In genomic region chr1:50308883-50309282, GRCh38 we compare ENCODE assay signal across 8 cellular contexts.
DNase-seq lines count a peak whose midpoint lies in the region; ATAC-seq, FAIRE-seq and TF ChIP-seq lines count a peak whose summit lies in the region.

No MANE protein-coding gene starts in this region.

- H3K4me1 Mint-ChIP-seq in stimulated activated effector memory CD8-positive, alpha-beta T cell treated with anti-CD3 and anti-CD28 coated beads, Interleukin-12 subunit alpha, Interleukin-12 subunit beta, amount 100 ng/mL, for 72 hours = no peaks in the 10 kb centered on the region
- H3K4me1 Mint-ChIP-seq in CD4-positive, alpha-beta memory T cell = no peaks in the 10 kb centered on the region
- no peaks in the 10 kb centered on the region for H3K4me1 Mint-ChIP-seq in effector memory CD8-positive, alpha-beta T cell (ENCODE audit: low read depth in 2 of 2)

- 10% methylated on average over 7 of the region's 7 CpGs for WGBS in GM12878 (ENCODE audit: insufficient coverage, insufficient replicate concordance, low lambda C conversion rate, missing lambda C conversion rate)

- H3K36me3 Mint-ChIP-seq in stimulated activated effector memory CD8-positive, alpha-beta T cell treated with anti-CD3 and anti-CD28 coated beads, Interleukin-12 subunit alpha, Interleukin-12 subunit beta, amount 100 ng/mL, for 72 hours = no peaks in the 10 kb centered on the region
- no peaks in the 10 kb centered on the region for H3K36me3 Mint-ChIP-seq in CD4-positive, alpha-beta memory T cell
- H3K36me3 Mint-ChIP-seq in effector memory CD8-positive, alpha-beta T cell (ENCODE audit: insufficient read depth) = no peaks in the 10 kb centered on the region

- no peak overlapping the region for H3K9ac ChIP-seq in GM12878 (ENCODE audit: control insufficient read depth, insufficient read depth, low read length)

- CTCF ChIA-PET in GM12878 (lab: Yijun Ruan, JAX) = no interaction called here
- CTCF ChIA-PET in CD4-positive, alpha-beta memory T cell (lab: Charles Lee; ENCODE audit: partially characterized antibody) = no interaction called here

- H3K27me3 Mint-ChIP-seq in CD4-positive, alpha-beta memory T cell = peaks cover 3 to 9% of the 10 kb centered on the region in 2 donors
- peaks cover 19 to 39% of the 10 kb centered on the region in 2 donors for H3K27me3 Mint-ChIP-seq in effector memory CD8-positive, alpha-beta T cell

- no peaks in the 10 kb centered on the region for H3K9me3 ChIP-seq in GM12878 (replicated peaks; ENCODE audit: control insufficient read depth, insufficient read depth, low read length)
- H3K9me3 ChIP-seq in CD4-positive, alpha-beta memory T cell (ENCODE audit: control insufficient read depth in 1 of 2, low read length in 2 of 2) = no peaks in the 10 kb centered on the region

- H3K36me3 ChIP-seq in GM12878 (ENCODE audit: control insufficient read depth in 2 of 2, insufficient read depth in 2 of 2, low read length in 1 of 2) = no peaks in the 10 kb centered on the region
- H3K36me3 ChIP-seq in CD4-positive, alpha-beta memory T cell (ENCODE audit: insufficient read depth, low read length) = no peaks in the 10 kb centered on the region

- no peaks in the 10 kb centered on the region for H4K20me1 ChIP-seq in GM12878 (ENCODE audit: control insufficient read depth, insufficient read depth)

- H3K9me3 Mint-ChIP-seq in stimulated activated effector memory CD8-positive, alpha-beta T cell treated with anti-CD3 and anti-CD28 coated beads, Interleukin-12 subunit alpha, Interleukin-12 subunit beta, amount 100 ng/mL, for 72 hours = no peaks in the 10 kb centered on the region
- H3K9me3 Mint-ChIP-seq in CD4-positive, alpha-beta memory T cell = peaks cover 0 to 3% (median 0%) of the 10 kb centered on the region in 8 donors
- peaks cover 0 to 2% of the 10 kb centered on the region in 2 donors for H3K9me3 Mint-ChIP-seq in effector memory CD8-positive, alpha-beta T cell

- H3K4me1 ChIP-seq in GM12878 (ENCODE audit: control insufficient read depth, insufficient read depth, low read length) = no peaks in the 10 kb centered on the region
- no peaks in the 10 kb centered on the region for H3K4me1 ChIP-seq in CD4-positive, alpha-beta memory T cell (ENCODE audit: insufficient read depth, low read length)

- ATAC-seq in GM12878 = peak; percentile 74
- ATAC-seq in stimulated activated effector memory CD8-positive, alpha-beta T cell treated with anti-CD3 and anti-CD28 coated beads, Interleukin-12 subunit alpha, Interleukin-12 subunit beta, amount 100 ng/mL, for 72 hours = no peak
- ATAC-seq in GM21515 (IDR thresholded peaks at IDR 0.05; ENCODE audit: unreplicated experiment) = no peak
- no peak for ATAC-seq in effector memory CD8-positive, alpha-beta T cell (replicated peaks)

- H3K27ac ChIP-seq in GM12878 (ENCODE audit: control insufficient read depth, insufficient read depth) = no peak overlapping the region
- no peak overlapping the region for H3K27ac ChIP-seq in CD4-positive, alpha-beta memory T cell (ENCODE audit: low read depth, low read length)

- no peak overlapping the region for H3K4me3 Mint-ChIP-seq in stimulated activated effector memory CD8-positive, alpha-beta T cell treated with anti-CD3 and anti-CD28 coated beads, Interleukin-12 subunit alpha, Interleukin-12 subunit beta, amount 100 ng/mL, for 72 hours
- no peak overlapping the region for H3K4me3 Mint-ChIP-seq in CD4-positive, alpha-beta memory T cell
- no peak overlapping the region for H3K4me3 Mint-ChIP-seq in effector memory CD8-positive, alpha-beta T cell

- BruUV-seq in GM12878 (replicated peaks; lab: Mats Ljungman, UMichigan) = no TSS peak

- in situ Hi-C loops in GM12878 (cut with MboI) = no loop called here

- TF ChIP-seq CTCF in GM10266 (IDR thresholded peaks at IDR 0.05; ENCODE audit: control insufficient read depth, insufficient read depth, low read depth, missing control alignments) (no peak), LNCaP clone FGC (IDR thresholded peaks at IDR 0.05; ENCODE audit: control insufficient read depth, extremely low read depth, insufficient read depth) (no peak), GM12878 (IDR thresholded peaks at IDR 0.05 in 2 of 3, conservative IDR thresholded peaks at IDR 0.05 in 1 of 3; ENCODE audit: control insufficient read depth in 2 of 3, extremely low read depth in 1 of 3, insufficient read depth in 1 of 3, low read depth in 3 of 3, low read length in 3 of 3) (no peak)

- no peak overlapping the region for H3K4me2 ChIP-seq in GM12878 (ENCODE audit: control insufficient read depth, insufficient read depth)

- POLR2A ChIA-PET in GM12878 (lab: Charles Lee) = no interaction called here
- POLR2A ChIA-PET in CD4-positive, alpha-beta memory T cell (lab: Charles Lee; ENCODE audit: partially characterized antibody) = no interaction called here

- no peak overlapping the region for H2AFZ ChIP-seq in GM12878 (ENCODE audit: control insufficient read depth, low read depth, low read length)

- FAIRE-seq in GM12878 (lab: Jason Lieb, UNC) = no peak

- TF ChIP-seq RAD21 in GM12878 (IDR thresholded peaks at IDR 0.05; ENCODE audit: insufficient read depth, low read depth, low read length) = no peak

- intact Hi-C loops in GM12878 (cut with micrococcal nuclease; ENCODE audit: unreplicated experiment) = no loop called here
- intact Hi-C loops in CD4-positive, alpha-beta memory T cell (cut with micrococcal nuclease) = no loop called here

- H3K79me2 ChIP-seq in GM12878 (ENCODE audit: control insufficient read depth, insufficient read depth, low read length) = no peaks in the 10 kb centered on the region

- no peak for TF ChIP-seq POLR2A in GM12878 (IDR thresholded peaks at IDR 0.05; ENCODE audit: low read depth, low read length)

- H3K4me3 ChIP-seq in LNCaP clone FGC (ENCODE audit: low read depth, low read length) = no peak overlapping the region
- no peak overlapping the region for H3K4me3 ChIP-seq in GM12878
- H3K4me3 ChIP-seq in CD4-positive, alpha-beta memory T cell (ENCODE audit: low read length in 2 of 2) = no peak overlapping the region

- H3K27ac Mint-ChIP-seq in stimulated activated effector memory CD8-positive, alpha-beta T cell treated with anti-CD3 and anti-CD28 coated beads, Interleukin-12 subunit alpha, Interleukin-12 subunit beta, amount 100 ng/mL, for 72 hours = no peak overlapping the region
- no peak overlapping the region for H3K27ac Mint-ChIP-seq in CD4-positive, alpha-beta memory T cell
- no peak overlapping the region for H3K27ac Mint-ChIP-seq in effector memory CD8-positive, alpha-beta T cell

- RAD21 ChIA-PET in GM12878 (lab: Charles Lee; ENCODE audit: unreplicated experiment) = no interaction called here

- no peak for TF ChIP-seq EP300 in GM12878 (IDR thresholded peaks at IDR 0.05; ENCODE audit: borderline replicate concordance in 1 of 2, control insufficient read depth in 1 of 2, low read depth in 2 of 2, low read length in 2 of 2)

- DNase-seq in GM10266 (ENCODE audit: extremely low spot score) (peak; percentile 43), LNCaP clone FGC (ENCODE audit: low read depth) (peak; percentile 32), GM12878 (ENCODE audit: low read depth, low spot score) (no peak), medulla oblongata (ENCODE audit: extremely low spot score) (peak; percentile 42)
- no peak for DNase-seq in stimulated activated effector memory CD8-positive, alpha-beta T cell treated with anti-CD3 and anti-CD28 coated beads, Interleukin-12 subunit alpha, Interleukin-12 subunit beta, amount 100 ng/mL, for 72 hours (ENCODE audit: low spot score in 2 of 2)
- DNase-seq in CD4-positive, alpha-beta memory T cell = no peak
- DNase-seq in effector memory CD8-positive, alpha-beta T cell = no peak

- SMC1A ChIA-PET in GM12878 (lab: Charles Lee; ENCODE audit: uncharacterized antibody, unreplicated experiment) = no interaction called here

- no peaks in the 10 kb centered on the region for H3K27me3 ChIP-seq in GM12878 (replicated peaks in 1 of 2; ENCODE audit: control insufficient read depth in 2 of 2, insufficient read depth in 2 of 2, low read length in 1 of 2)
- no peaks in the 10 kb centered on the region for H3K27me3 ChIP-seq in CD4-positive, alpha-beta memory T cell (ENCODE audit: insufficient read depth, low read length)

TF ChIP-seq in GM12878, 131 proteins besides CTCF, POLR2A, EP300 and RAD21 (continues in another document):
- no peak for TF ChIP-seq TBL1XR1 (IDR thresholded peaks at IDR 0.05; ENCODE audit: low read depth, low read length)
- TF ChIP-seq, protein P1, sequence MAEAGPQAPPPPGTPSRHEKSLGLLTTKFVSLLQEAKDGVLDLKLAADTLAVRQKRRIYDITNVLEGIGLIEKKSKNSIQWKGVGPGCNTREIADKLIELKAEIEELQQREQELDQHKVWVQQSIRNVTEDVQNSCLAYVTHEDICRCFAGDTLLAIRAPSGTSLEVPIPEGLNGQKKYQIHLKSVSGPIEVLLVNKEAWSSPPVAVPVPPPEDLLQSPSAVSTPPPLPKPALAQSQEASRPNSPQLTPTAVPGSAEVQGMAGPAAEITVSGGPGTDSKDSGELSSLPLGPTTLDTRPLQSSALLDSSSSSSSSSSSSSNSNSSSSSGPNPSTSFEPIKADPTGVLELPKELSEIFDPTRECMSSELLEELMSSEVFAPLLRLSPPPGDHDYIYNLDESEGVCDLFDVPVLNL (IDR thresholded peaks at IDR 0.05; ENCODE audit: low read depth, low read length) = no peak
- TF ChIP-seq MYC (IDR thresholded peaks at IDR 0.05; ENCODE audit: insufficient read depth, insufficient read length, insufficient replicate concordance, low read length, severe bottlenecking) = no peak
- TF ChIP-seq REST (IDR thresholded peaks at IDR 0.05; ENCODE audit: low read depth, low read length) = peak; percentile 95

Comparison
In these comparisons a context has a peak if more than half of its experiments do, and no peak if none do; other contexts are left out.
1. DNase-seq: peak in GM10266 (single experiment), LNCaP clone FGC (single experiment) and medulla oblongata (single experiment); none in GM12878 (single experiment), stimulated activated effector memory CD8-positive, alpha-beta T cell treated with anti-CD3 and anti-CD28 coated beads, Interleukin-12 subunit alpha, Interleukin-12 subunit beta, amount 100 ng/mL, for 72 hours (0 of 2), CD4-positive, alpha-beta memory T cell (0 of 5) and effector memory CD8-positive, alpha-beta T cell (0 of 3).